In the genomic region with DNA sequence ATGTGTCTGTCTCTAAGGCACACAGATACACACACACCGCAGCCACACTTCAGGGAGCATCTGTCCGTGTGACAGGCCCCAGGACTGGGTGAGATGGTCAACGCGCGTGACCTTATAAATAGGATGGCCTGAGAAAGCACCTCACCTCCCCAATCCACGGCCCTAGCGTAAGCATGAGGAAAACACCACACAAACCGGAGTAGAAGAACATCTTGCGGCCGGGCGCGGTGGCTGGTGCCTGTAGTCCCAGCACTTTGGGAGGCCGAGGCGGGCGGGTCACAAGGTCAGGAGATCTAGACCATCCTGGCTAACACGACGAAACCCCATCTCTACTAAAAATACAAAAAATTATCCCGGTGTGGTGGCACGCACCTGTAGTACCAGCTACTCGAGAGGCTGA, we compare ENCODE assay signal across 1 cellular context.
TF ChIP-seq lines count a peak whose summit lies in the region.

No MANE protein-coding gene starts in this region.

TF ChIP-seq in GM23338, 12 proteins besides CTCF, POLR2A, EP300 and RAD21 (continued from another document):
- TF ChIP-seq, protein P1, sequence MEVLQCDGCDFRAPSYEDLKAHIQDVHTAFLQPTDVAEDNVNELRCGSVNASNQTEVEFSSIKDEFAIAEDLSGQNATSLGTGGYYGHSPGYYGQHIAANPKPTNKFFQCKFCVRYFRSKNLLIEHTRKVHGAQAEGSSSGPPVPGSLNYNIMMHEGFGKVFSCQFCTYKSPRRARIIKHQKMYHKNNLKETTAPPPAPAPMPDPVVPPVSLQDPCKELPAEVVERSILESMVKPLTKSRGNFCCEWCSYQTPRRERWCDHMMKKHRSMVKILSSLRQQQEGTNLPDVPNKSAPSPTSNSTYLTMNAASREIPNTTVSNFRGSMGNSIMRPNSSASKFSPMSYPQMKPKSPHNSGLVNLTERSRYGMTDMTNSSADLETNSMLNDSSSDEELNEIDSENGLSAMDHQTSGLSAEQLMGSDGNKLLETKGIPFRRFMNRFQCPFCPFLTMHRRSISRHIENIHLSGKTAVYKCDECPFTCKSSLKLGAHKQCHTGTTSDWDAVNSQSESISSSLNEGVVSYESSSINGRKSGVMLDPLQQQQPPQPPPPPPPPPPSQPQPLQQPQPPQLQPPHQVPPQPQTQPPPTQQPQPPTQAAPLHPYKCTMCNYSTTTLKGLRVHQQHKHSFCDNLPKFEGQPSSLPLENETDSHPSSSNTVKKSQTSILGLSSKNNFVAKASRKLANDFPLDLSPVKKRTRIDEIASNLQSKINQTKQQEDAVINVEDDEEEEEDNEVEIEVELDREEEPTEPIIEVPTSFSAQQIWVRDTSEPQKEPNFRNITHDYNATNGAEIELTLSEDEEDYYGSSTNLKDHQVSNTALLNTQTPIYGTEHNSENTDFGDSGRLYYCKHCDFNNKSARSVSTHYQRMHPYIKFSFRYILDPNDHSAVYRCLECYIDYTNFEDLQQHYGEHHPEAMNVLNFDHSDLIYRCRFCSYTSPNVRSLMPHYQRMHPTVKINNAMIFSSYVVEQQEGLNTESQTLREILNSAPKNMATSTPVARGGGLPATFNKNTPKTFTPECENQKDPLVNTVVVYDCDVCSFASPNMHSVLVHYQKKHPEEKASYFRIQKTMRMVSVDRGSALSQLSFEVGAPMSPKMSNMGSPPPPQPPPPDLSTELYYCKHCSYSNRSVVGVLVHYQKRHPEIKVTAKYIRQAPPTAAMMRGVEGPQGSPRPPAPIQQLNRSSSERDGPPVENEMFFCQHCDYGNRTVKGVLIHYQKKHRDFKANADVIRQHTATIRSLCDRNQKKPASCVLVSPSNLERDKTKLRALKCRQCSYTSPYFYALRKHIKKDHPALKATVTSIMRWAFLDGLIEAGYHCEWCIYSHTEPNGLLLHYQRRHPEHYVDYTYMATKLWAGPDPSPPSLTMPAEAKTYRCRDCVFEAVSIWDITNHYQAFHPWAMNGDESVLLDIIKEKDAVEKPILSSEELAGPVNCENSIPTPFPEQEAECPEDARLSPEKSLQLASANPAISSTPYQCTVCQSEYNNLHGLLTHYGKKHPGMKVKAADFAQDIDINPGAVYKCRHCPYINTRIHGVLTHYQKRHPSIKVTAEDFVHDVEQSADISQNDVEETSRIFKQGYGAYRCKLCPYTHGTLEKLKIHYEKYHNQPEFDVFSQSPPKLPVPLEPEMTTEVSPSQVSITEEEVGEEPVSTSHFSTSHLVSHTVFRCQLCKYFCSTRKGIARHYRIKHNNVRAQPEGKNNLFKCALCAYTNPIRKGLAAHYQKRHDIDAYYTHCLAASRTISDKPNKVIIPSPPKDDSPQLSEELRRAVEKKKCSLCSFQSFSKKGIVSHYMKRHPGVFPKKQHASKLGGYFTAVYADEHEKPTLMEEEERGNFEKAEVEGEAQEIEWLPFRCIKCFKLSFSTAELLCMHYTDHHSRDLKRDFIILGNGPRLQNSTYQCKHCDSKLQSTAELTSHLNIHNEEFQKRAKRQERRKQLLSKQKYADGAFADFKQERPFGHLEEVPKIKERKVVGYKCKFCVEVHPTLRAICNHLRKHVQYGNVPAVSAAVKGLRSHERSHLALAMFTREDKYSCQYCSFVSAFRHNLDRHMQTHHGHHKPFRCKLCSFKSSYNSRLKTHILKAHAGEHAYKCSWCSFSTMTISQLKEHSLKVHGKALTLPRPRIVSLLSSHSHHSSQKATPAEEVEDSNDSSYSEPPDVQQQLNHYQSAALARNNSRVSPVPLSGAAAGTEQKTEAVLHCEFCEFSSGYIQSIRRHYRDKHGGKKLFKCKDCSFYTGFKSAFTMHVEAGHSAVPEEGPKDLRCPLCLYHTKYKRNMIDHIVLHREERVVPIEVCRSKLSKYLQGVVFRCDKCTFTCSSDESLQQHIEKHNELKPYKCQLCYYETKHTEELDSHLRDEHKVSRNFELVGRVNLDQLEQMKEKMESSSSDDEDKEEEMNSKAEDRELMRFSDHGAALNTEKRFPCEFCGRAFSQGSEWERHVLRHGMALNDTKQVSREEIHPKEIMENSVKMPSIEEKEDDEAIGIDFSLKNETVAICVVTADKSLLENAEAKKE (CRISPR knock-in tag; IDR thresholded peaks at IDR 0.05): no peak
- TF ChIP-seq CREB1 (CRISPR knock-in tag; IDR thresholded peaks at IDR 0.05; ENCODE audit: low read depth): no peak
- no peak for TF ChIP-seq JUNB (IDR thresholded peaks at IDR 0.05; ENCODE audit: unreplicated experiment)
- no peak for TF ChIP-seq POLR2AphosphoS5 (IDR thresholded peaks at IDR 0.05; ENCODE audit: low read depth)
